In the genomic region with DNA sequence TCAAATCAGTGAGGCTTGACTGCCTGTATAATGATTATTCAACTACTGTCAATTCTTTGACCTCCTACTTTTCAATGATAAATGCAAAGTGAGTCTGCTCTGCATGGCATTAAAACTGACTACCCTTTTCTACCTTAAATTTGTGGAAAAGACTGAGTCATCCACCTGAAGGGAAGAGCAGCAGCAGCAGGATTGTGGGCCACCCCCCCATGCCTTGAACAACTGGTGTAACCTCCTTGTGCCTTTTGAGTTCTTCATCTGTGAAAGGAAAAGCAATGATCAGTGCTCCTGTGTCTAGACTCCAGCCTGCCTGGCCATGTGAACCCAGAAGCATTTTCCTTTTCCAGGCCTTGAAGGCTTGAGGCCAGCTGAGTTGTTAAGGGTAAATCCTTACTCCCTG, we compare ENCODE assay signal across 14 cellular contexts.
"Had no signal": no experiment of that assay in that cellular context is flagged by ENCODE, and none has a peak within 500 bp of the region (broad histone marks: within the 10 kb centered on the region; RNA-seq: fewer than 3 reads in every experiment).

No MANE protein-coding gene starts in this region.

- DNase-seq: activated CD4-positive, alpha-beta memory T cell treated with anti-CD3 and anti-CD28 coated beads for 36 hours; activated naive CD8-positive, alpha-beta T cell treated with anti-CD3 and anti-CD28 coated beads, Interleukin-2, amount 10 ng/mL, durations not matched to agents 7 days and 5 days; anterior cingulate cortex; hippocampal formation; left colon; nephron progenitor cell; stimulated activated CD4-positive, alpha-beta T cell treated with anti-CD3 and anti-CD28 coated beads, Interleukin-4, amount 100 ng/mL, for 1 hour; stimulated activated CD8-positive, alpha-beta memory T cell treated with anti-CD3 and anti-CD28 coated beads, Interleukin-4, amount 100 ng/mL, for 48 hours; T-cell; T1000; uterus had no signal

- H3K36me3 ChIP-seq: thoracic aorta, uterus had no signal

- H3K36me3 Mint-ChIP-seq: activated CD4-positive, alpha-beta memory T cell treated with anti-CD3 and anti-CD28 coated beads for 36 hours; activated naive CD8-positive, alpha-beta T cell treated with anti-CD3 and anti-CD28 coated beads, Interleukin-2, amount 10 ng/mL, durations not matched to agents 7 days and 5 days; T-cell had no signal

- H3K9me3 Mint-ChIP-seq: activated naive CD8-positive, alpha-beta T cell treated with anti-CD3 and anti-CD28 coated beads, Interleukin-2, amount 10 ng/mL, durations not matched to agents 7 days and 5 days had no signal

- H3K4me3 ChIP-seq: thoracic aorta, uterus had no signal

- H3K27ac ChIP-seq: thoracic aorta, uterus, VCaP had no signal

- H3K4me1 Mint-ChIP-seq: activated naive CD8-positive, alpha-beta T cell treated with anti-CD3 and anti-CD28 coated beads, Interleukin-2, amount 10 ng/mL, durations not matched to agents 7 days and 5 days; T-cell had no signal

- H3K4me3 Mint-ChIP-seq: activated CD4-positive, alpha-beta memory T cell treated with anti-CD3 and anti-CD28 coated beads for 36 hours; activated naive CD8-positive, alpha-beta T cell treated with anti-CD3 and anti-CD28 coated beads, Interleukin-2, amount 10 ng/mL, durations not matched to agents 7 days and 5 days; nephron progenitor cell; stimulated activated naive CD8-positive, alpha-beta T cell treated with anti-CD3 and anti-CD28 coated beads, Interleukin-15, Interleukin-2, amounts not matched to agents 100 ng/mL and 50 ng/mL, for 24 hours; T-cell had no signal

- H3K9me3 ChIP-seq: thoracic aorta, uterus had no signal

- ATAC-seq: T-cell had no signal

- H3K27me3 ChIP-seq: uterus had no signal

- H3K27ac Mint-ChIP-seq: activated CD4-positive, alpha-beta memory T cell treated with anti-CD3 and anti-CD28 coated beads for 36 hours; activated naive CD8-positive, alpha-beta T cell treated with anti-CD3 and anti-CD28 coated beads, Interleukin-2, amount 10 ng/mL, durations not matched to agents 7 days and 5 days; nephron progenitor cell; stimulated activated naive CD8-positive, alpha-beta T cell treated with anti-CD3 and anti-CD28 coated beads, Interleukin-15, Interleukin-2, amounts not matched to agents 100 ng/mL and 50 ng/mL, for 24 hours; T-cell had no signal

- H3K4me1 ChIP-seq: uterus had no signal

- H3K27me3 Mint-ChIP-seq: activated CD4-positive, alpha-beta memory T cell treated with anti-CD3 and anti-CD28 coated beads for 36 hours; stimulated activated naive CD8-positive, alpha-beta T cell treated with anti-CD3 and anti-CD28 coated beads, Interleukin-15, Interleukin-2, amounts not matched to agents 100 ng/mL and 50 ng/mL, for 24 hours; T-cell had no signal
